In the genomic region with DNA sequence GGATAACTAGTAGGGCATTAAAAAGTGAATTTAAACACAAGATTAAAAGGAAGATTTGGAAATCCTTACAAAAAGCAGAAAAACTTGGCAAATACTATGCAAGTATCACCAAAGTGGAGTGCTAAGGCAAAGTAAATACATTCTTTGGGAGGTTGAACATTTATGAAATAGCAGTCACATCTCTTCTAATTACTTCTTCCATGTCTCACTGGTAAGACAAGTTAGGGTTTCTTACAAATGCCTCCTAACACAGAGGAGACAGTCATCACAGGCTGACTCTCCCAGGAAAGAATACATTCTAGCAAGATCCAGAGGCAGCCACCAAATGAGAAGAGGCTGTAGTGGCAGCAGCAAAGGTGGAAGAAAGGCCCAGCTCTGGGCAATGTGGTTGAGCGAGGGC, we compare ENCODE assay signal across 25 cellular contexts.
DNase-seq lines count a peak whose midpoint lies in the region; FAIRE-seq and TF ChIP-seq lines count a peak whose summit lies in the region.
"Had no signal": no experiment of that assay in that cellular context is flagged by ENCODE, and none has a peak within 500 bp of the region (broad histone marks: within the 10 kb centered on the region; RNA-seq: fewer than 3 reads in every experiment).

No MANE protein-coding gene starts in this region.

- H3K9me3 ChIP-seq in osteoblast (ENCODE audit: low read depth, low read length), result no peaks in the 10 kb centered on the region
- H3K9me3 ChIP-seq: A549, BE2C, BLaER1 had no signal

- H3K36me3 ChIP-seq in osteoblast (ENCODE audit: insufficient read depth, low read length), result no peaks in the 10 kb centered on the region
- H3K36me3 ChIP-seq: BE2C, BLaER1 had no signal

- no peak overlapping the region for H3K4me2 ChIP-seq in osteoblast (ENCODE audit: insufficient read depth, low read length)
- H3K4me2 ChIP-seq: A549, BLaER1 had no signal

- H3K4me1 Mint-ChIP-seq in HFFc6 (ENCODE audit: low read depth) (peaks cover 50% of the 10 kb centered on the region), chondrocyte (ENCODE audit: low read depth) (peaks cover 51% of the 10 kb centered on the region)
- H3K4me1 Mint-ChIP-seq: CD14-positive monocyte had no signal

- H3K27me3 Mint-ChIP-seq in HFFc6 (ENCODE audit: insufficient read depth) (no peaks in the 10 kb centered on the region; the same call in 1 of the 2 replicates), chondrocyte (ENCODE audit: low read depth) (no peaks in the 10 kb centered on the region)
- H3K27me3 Mint-ChIP-seq: CD4-positive, alpha-beta memory T cell; CD4-positive, CD25-positive, alpha-beta regulatory T cell; CD8-positive, alpha-beta memory T cell had no signal

- H3K27ac Mint-ChIP-seq in HFFc6 (peak overlapping the region; percentile 29; the same call in 1 of the 2 replicates), chondrocyte (ENCODE audit: unreplicated experiment) (peak overlapping the region; percentile 89)
- H3K27ac Mint-ChIP-seq: CD14-positive monocyte; CD4-positive, alpha-beta memory T cell; CD4-positive, CD25-positive, alpha-beta regulatory T cell had no signal

- H2AFZ ChIP-seq in osteoblast (ENCODE audit: low read length), result no peak overlapping the region

- no peak overlapping the region for H3K27ac ChIP-seq in osteoblast (ENCODE audit: low read depth, low read length)
- H3K27ac ChIP-seq: 22Rv1, A549, BLaER1 had no signal

- no peaks in the 10 kb centered on the region for H3K79me2 ChIP-seq in osteoblast (ENCODE audit: insufficient read depth, low read length)

- H3K36me3 Mint-ChIP-seq in HFFc6 (ENCODE audit: low read depth) (no peaks in the 10 kb centered on the region), chondrocyte (ENCODE audit: low read depth) (peaks cover 5% of the 10 kb centered on the region)

- TF ChIP-seq CTCF in AG10803 (conservative IDR thresholded peaks at IDR 0.05; ENCODE audit: low read length) (no peak), HFFc6 (IDR thresholded peaks at IDR 0.05) (no peak), chondrocyte (IDR thresholded peaks at IDR 0.05) (no peak), osteoblast (IDR thresholded peaks at IDR 0.05; ENCODE audit: extremely low read depth, low read depth, low read length) (no peak)

- H3K4me3 ChIP-seq in AG10803 (ENCODE audit: low read length) (no peak overlapping the region), osteoblast (ENCODE audit: insufficient read depth, low read length) (no peak overlapping the region)
- H3K4me3 ChIP-seq: A549, BLaER1 had no signal

- H3K9me3 Mint-ChIP-seq in HFFc6 (no peaks in the 10 kb centered on the region), chondrocyte (ENCODE audit: low read depth) (no peaks in the 10 kb centered on the region)

- no peak for TF ChIP-seq POLR2A in GM12891 (IDR thresholded peaks at IDR 0.05; ENCODE audit: low read depth, low read length)

- peaks cover 12% of the 10 kb centered on the region for H3K4me1 ChIP-seq in osteoblast (ENCODE audit: insufficient read depth, low read length)
- H3K4me1 ChIP-seq: BLaER1 had no signal

- DNase-seq in AG10803 (ENCODE audit: low read depth) (peak; percentile 60), HFFc6 (no peak), chondrocyte (ENCODE audit: low spot score) (no peak), osteoblast (ENCODE audit: insufficient read length, low spot score, missing footprints) (no peak), NCI-H146 (lab: John Stamatoyannopoulos, UW) (no peak), GM12891 (ENCODE audit: insufficient read length, low spot score) (no peak)
- DNase-seq: BE2C; C1 segment of cervical spinal cord; CD4-positive, alpha-beta memory T cell; CD4-positive, CD25-positive, alpha-beta regulatory T cell; CD8-positive, alpha-beta memory T cell; COR-L47; DMS 273 treated with DMSO at 0.1 percent for 48 hours; DMS153; DMS53; DMS79; DND-41; GF-D8 had no signal

- no peaks in the 10 kb centered on the region for H4K20me1 ChIP-seq in osteoblast (ENCODE audit: insufficient read depth, low read length)
- H4K20me1 ChIP-seq: BLaER1 had no signal

- no peak overlapping the region for H3K4me3 Mint-ChIP-seq in HFFc6
- no peak overlapping the region for H3K4me3 Mint-ChIP-seq in chondrocyte (ENCODE audit: unreplicated experiment)
- H3K4me3 Mint-ChIP-seq: CD14-positive monocyte; CD4-positive, alpha-beta memory T cell; CD4-positive, CD25-positive, alpha-beta regulatory T cell; CD8-positive, alpha-beta memory T cell had no signal

- H3K27me3 ChIP-seq in osteoblast (ENCODE audit: insufficient read depth, low read length), result no peaks in the 10 kb centered on the region
- H3K27me3 ChIP-seq: BE2C, BLaER1 had no signal

- FAIRE-seq in GM12891 (lab: Jason Lieb, UNC), result no peak
- FAIRE-seq: A549, G401.6, GM12892, GM18507 had no signal

TF ChIP-seq in GM12891, 5 proteins besides CTCF, POLR2A, EP300 and RAD21:
- TF ChIP-seq SPI1 (IDR thresholded peaks at IDR 0.05; ENCODE audit: low read depth, low read length) (no peak), TAF1 (IDR thresholded peaks at IDR 0.05; ENCODE audit: low read depth, low read length) (no peak)
